ENCODE assay signal across 10 cellular contexts in the genomic region with DNA sequence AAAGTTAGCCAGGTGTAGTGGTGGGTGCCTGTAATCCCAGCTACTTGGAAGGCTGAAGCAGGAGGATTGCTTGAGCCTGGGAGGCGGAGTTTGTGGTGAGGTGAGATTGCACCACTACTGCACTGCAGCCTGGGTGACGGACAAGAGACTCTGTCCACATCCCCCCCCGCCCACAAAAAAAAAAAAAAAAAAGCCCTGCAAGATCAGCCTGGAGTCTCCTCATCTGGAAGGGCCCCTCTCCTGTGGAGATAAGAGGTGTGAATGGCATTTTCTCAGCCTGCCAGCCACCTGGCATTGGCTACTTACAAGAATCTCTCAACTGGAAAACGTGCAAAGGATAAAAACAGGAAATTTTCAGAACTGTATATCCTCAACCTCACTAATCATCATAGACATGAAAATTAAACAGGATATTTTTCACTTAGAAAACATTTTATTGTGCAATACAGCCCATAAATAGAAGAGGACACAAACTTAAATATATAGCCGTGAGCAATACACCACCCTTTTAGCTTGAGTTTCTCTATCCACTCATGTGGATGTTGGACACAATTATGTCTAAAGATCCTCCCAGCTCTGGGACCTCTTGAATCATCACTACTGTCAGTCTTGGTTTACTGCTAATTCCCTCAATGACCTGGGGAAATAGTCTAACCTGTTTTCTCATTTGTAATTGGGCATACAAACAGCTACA. TPM values are rescaled to one million over a fixed set of nuclear protein-coding genes. Genes with fewer than 3 reads are reported as not detected.
DNase-seq lines count a peak whose midpoint lies in the region; ATAC-seq and TF ChIP-seq lines count a peak whose summit lies in the region.
"Had no signal": no experiment of that assay in that cellular context is flagged by ENCODE, and none has a peak within 500 bp of the region (broad histone marks: within the 10 kb centered on the region; RNA-seq: fewer than 3 reads in every experiment).

No MANE protein-coding gene starts in this region.

- ATAC-seq in body of pancreas (peak; percentile 24), GM18909 (IDR thresholded peaks at IDR 0.05; ENCODE audit: poor library complexity, unreplicated experiment) (no peak), HG02981 (IDR thresholded peaks at IDR 0.05; ENCODE audit: unreplicated experiment) (no peak)

- no peaks in the 10 kb centered on the region for H4K20me1 ChIP-seq in osteoblast (ENCODE audit: insufficient read depth, low read length)

- no peak overlapping the region for H2AFZ ChIP-seq in osteoblast (ENCODE audit: low read length)

- no peak for TF ChIP-seq POLR2A in NB4 (IDR thresholded peaks at IDR 0.05; ENCODE audit: extremely low read depth, insufficient read length)
- no peak for TF ChIP-seq POLR2A in body of pancreas (IDR thresholded peaks at IDR 0.05)

- peak overlapping the region; percentile 30 for H3K4me2 ChIP-seq in osteoblast (ENCODE audit: insufficient read depth, low read length)

- H3K9me3 ChIP-seq in body of pancreas (no peaks in the 10 kb centered on the region), osteoblast (ENCODE audit: low read depth, low read length) (no peaks in the 10 kb centered on the region)

- WGBS in body of pancreas, 2 donors, result 31 to 45% methylated on average over 5 of the region's 5 CpGs

- H3K27me3 ChIP-seq in body of pancreas, result no peaks in the 10 kb centered on the region
- no peaks in the 10 kb centered on the region for H3K27me3 ChIP-seq in osteoblast (ENCODE audit: insufficient read depth, low read length)

- H3K27ac ChIP-seq in body of pancreas (peak overlapping the region; percentile 76 to 89 (median 86)), osteoblast (ENCODE audit: low read depth, low read length) (no peak overlapping the region)

- no peak overlapping the region for H3K4me3 ChIP-seq in NB4 (ENCODE audit: low read depth, low read length)
- no peak overlapping the region for H3K4me3 ChIP-seq in body of pancreas
- no peak overlapping the region for H3K4me3 ChIP-seq in osteoblast (ENCODE audit: insufficient read depth, low read length)

- no peaks in the 10 kb centered on the region for H3K79me2 ChIP-seq in osteoblast (ENCODE audit: insufficient read depth, low read length)

- intact Hi-C loops in body of pancreas (cut with DNase I), result no loop called here

- no peak for TF ChIP-seq CTCF in NB4 (IDR thresholded peaks at IDR 0.05; ENCODE audit: low read depth, low read length)
- TF ChIP-seq CTCF in body of pancreas (IDR thresholded peaks at IDR 0.05), result no peak
- TF ChIP-seq CTCF in osteoblast (IDR thresholded peaks at IDR 0.05; ENCODE audit: extremely low read depth, low read depth, low read length), result no peak

- DNase-seq in Daoy (ENCODE audit: low read depth), result peak; percentile 43
- peak; percentile 94 for DNase-seq in NB4 (ENCODE audit: low read depth)
- peak in 3 of 4 donors; percentile 44 to 65 (median 56) for DNase-seq in body of pancreas
- no peak for DNase-seq in osteoblast (ENCODE audit: insufficient read length, low spot score, missing footprints)
- no peak for DNase-seq in stimulated activated CD4-positive, alpha-beta T cell treated with anti-CD3 and anti-CD28 coated beads, Interleukin-15, amount 100 ng/mL, for 24 hours
- DNase-seq in NCI-H526 treated with DMSO at 0.1 percent for 48 hours (lab: John Stamatoyannopoulos, UW), result no peak
- DNase-seq: activated CD8-positive, alpha-beta memory T cell treated with anti-CD3 and anti-CD28 coated beads for 24 hours; NCI-H345 had no signal

- peaks cover 16% of the 10 kb centered on the region for H3K4me1 ChIP-seq in body of pancreas
- H3K4me1 ChIP-seq in osteoblast (ENCODE audit: insufficient read depth, low read length), result peaks cover 29% of the 10 kb centered on the region

- H3K36me3 ChIP-seq in body of pancreas (replicated peaks in 1 of 2; ENCODE audit: insufficient read depth in 1 of 2, low read depth in 2 of 2) (no peaks in the 10 kb centered on the region), osteoblast (ENCODE audit: insufficient read depth, low read length) (no peaks in the 10 kb centered on the region)

RNA-seq across cellular contexts. Expression of gene TSPAN15, which starts 11.3 kb away (rescaled TPM):
- total RNA-seq in Daoy (2014; rRNA removed; shearing (Covaris generic)), result 1.6 and 4.6 TPM in 2 replicates
- total RNA-seq in body of pancreas (10 to 100 TPM; 20.0 to 32.0 TPM), osteoblast (0.59 and 0.72 TPM in 2 replicates)

RNA-seq across cellular contexts. Expression of gene TACR2, which starts 23.2 kb away (rescaled TPM):
- not detected in 2 replicates for total RNA-seq in Daoy (2014; rRNA removed; shearing (Covaris generic))
- total RNA-seq in body of pancreas (under 1 TPM in 1 of 2 donors, not detected in 1; 0.66 TPM), osteoblast (0.29 and 0.36 TPM in 2 replicates)

Comparison
In these comparisons a context has a peak if more than half of its experiments do, and no peak if none do; other contexts are left out.
1. DNase-seq: peak in Daoy (single experiment), NB4 (single experiment) and body of pancreas (3 of 4); none in osteoblast (single experiment), stimulated activated CD4-positive, alpha-beta T cell treated with anti-CD3 and anti-CD28 coated beads, Interleukin-15, amount 100 ng/mL, for 24 hours (single experiment) and NCI-H526 treated with DMSO at 0.1 percent for 48 hours (single experiment).